Comparison of ENCODE assay signal across 1 cellular context in genomic region chr2:120546077-120546864, GRCh38.
TF ChIP-seq lines count a peak whose summit lies in the region.

No MANE protein-coding gene starts in this region.

TF ChIP-seq in HepG2, 621 proteins besides CTCF, POLR2A, EP300 and RAD21 (continued from another document and continues in another):
- TF ChIP-seq ATM (IDR thresholded peaks at IDR 0.05; ENCODE audit: borderline replicate concordance) (no peak), HOXA5 (CRISPR knock-in tag; IDR thresholded peaks at IDR 0.05) (peak; percentile 85; the same call in 1 of the 2 replicates), ZHX2 (IDR thresholded peaks at IDR 0.05; ENCODE audit: low read depth) (peak; percentile 24; the same call in 1 of the 2 replicates), ZHX2 (CRISPR knock-in tag; IDR thresholded peaks at IDR 0.05; ENCODE audit: borderline replicate concordance) (no peak), IKZF5 (CRISPR knock-in tag; IDR thresholded peaks at IDR 0.05) (peak; percentile 90), NCOA2 (CRISPR knock-in tag; IDR thresholded peaks at IDR 0.05) (peak; percentile 65; the same call in 1 of the 2 replicates), PPARG (CRISPR knock-in tag; conservative IDR thresholded peaks at IDR 0.05) (no peak; the same call in 1 of the 2 replicates), ZNF768 (CRISPR knock-in tag; IDR thresholded peaks at IDR 0.05) (0 out of 2 replicates have a peak, but pooled peaks have one; percentile 33), KAT7 (CRISPR knock-in tag; IDR thresholded peaks at IDR 0.05; ENCODE audit: borderline replicate concordance) (no peak; the same call in 1 of the 2 replicates), ZBTB37 (CRISPR knock-in tag; IDR thresholded peaks at IDR 0.05) (peak; percentile 36; the same call in 1 of the 2 replicates), KLF15 (CRISPR knock-in tag; IDR thresholded peaks at IDR 0.05; ENCODE audit: borderline replicate concordance) (no peak), ZNF83 (CRISPR knock-in tag; IDR thresholded peaks at IDR 0.05; ENCODE audit: borderline replicate concordance) (peak; percentile 53; the same call in 1 of the 2 replicates), HIC2 (CRISPR knock-in tag; IDR thresholded peaks at IDR 0.05; ENCODE audit: low read depth) (peak; percentile 59; the same call in 1 of the 2 replicates), ZNF589 (CRISPR knock-in tag; conservative IDR thresholded peaks at IDR 0.05) (peak; percentile 87; the same call in 1 of the 2 replicates), SCMH1 (CRISPR knock-in tag; IDR thresholded peaks at IDR 0.05; ENCODE audit: borderline replicate concordance) (no peak), ZSCAN31 (CRISPR knock-in tag; IDR thresholded peaks at IDR 0.05; ENCODE audit: low read depth) (peak; percentile 93), PAXIP1 (CRISPR knock-in tag; conservative IDR thresholded peaks at IDR 0.05) (peak; percentile 88), TFDP2 (CRISPR knock-in tag; IDR thresholded peaks at IDR 0.05) (peak; percentile 80), ZNF280D (CRISPR knock-in tag; IDR thresholded peaks at IDR 0.05) (peak; percentile 84), KIAA2018 (CRISPR knock-in tag; IDR thresholded peaks at IDR 0.05; ENCODE audit: borderline replicate concordance) (0 out of 2 replicates have a peak, but pooled peaks have one; percentile 62), MIER3 (CRISPR knock-in tag; IDR thresholded peaks at IDR 0.05; ENCODE audit: borderline replicate concordance) (0 out of 2 replicates have a peak, but pooled peaks have one; percentile 70)
